ENCODE assay signal across 18 cellular contexts in genomic region chr12:116313194-116313910, GRCh38.
"Had no signal": no experiment of that assay in that cellular context is flagged by ENCODE, and none has a peak within 500 bp of the region (broad histone marks: within the 10 kb centered on the region; RNA-seq: fewer than 3 reads in every experiment).

No MANE protein-coding gene starts in this region.

- H3K27ac ChIP-seq: colonic mucosa, neutrophil, thyroid gland had no signal

- H3K36me3 ChIP-seq: colonic mucosa, neutrophil, thyroid gland had no signal

- H3K4me1 Mint-ChIP-seq: activated CD4-positive, alpha-beta T cell treated with anti-CD3 and anti-CD28 coated beads for 36 hours had no signal

- H3K36me3 Mint-ChIP-seq: activated CD4-positive, alpha-beta memory T cell treated with anti-CD3 and anti-CD28 coated beads for 36 hours had no signal

- H3K27me3 ChIP-seq: colonic mucosa, neutrophil, thyroid gland had no signal

- H3K27me3 Mint-ChIP-seq: activated CD4-positive, alpha-beta T cell treated with anti-CD3 and anti-CD28 coated beads for 36 hours had no signal

- H3K27ac Mint-ChIP-seq: activated CD4-positive, alpha-beta memory T cell treated with anti-CD3 and anti-CD28 coated beads for 36 hours; activated CD4-positive, alpha-beta T cell treated with anti-CD3 and anti-CD28 coated beads for 36 hours; naive thymus-derived CD8-positive, alpha-beta T cell; stimulated activated naive B cell treated with anti-CD40 and anti-IgM and Interleukin-4, amounts not matched to agents 10 μg/mL and 1 μg/mL and 100 μg/mL, for 72 hours had no signal

- ATAC-seq: activated CD4-positive, alpha-beta T cell treated with anti-CD3 and anti-CD28 coated beads for 36 hours; activated T-cell treated with anti-CD3 and anti-CD28 coated beads, Interleukin-2, amount 50 U/mL, for 4 hours; mucosa of descending colon; naive thymus-derived CD8-positive, alpha-beta T cell; stimulated activated naive B cell treated with anti-CD40 and anti-IgM and Interleukin-4, amounts not matched to agents 10 μg/mL and 1 μg/mL and 100 μg/mL, for 72 hours had no signal

- H3K9me3 ChIP-seq: colonic mucosa, neutrophil, thyroid gland had no signal

- DNase-seq: activated CD4-positive, alpha-beta memory T cell treated with anti-CD3 and anti-CD28 coated beads for 36 hours; activated CD4-positive, alpha-beta T cell treated with anti-CD3 and anti-CD28 coated beads for 36 hours; activated effector memory CD4-positive, alpha-beta T cell treated with Interleukin-2 at 50 U/mL for 16 hours; activated naive CD4-positive, alpha-beta T cell treated with anti-CD3 and anti-CD28 coated beads, Interleukin-2, amount 50 U/mL, for 16 hours; activated T-cell treated with anti-CD3 and anti-CD28 coated beads, Interleukin-2, amount 50 U/mL, for 4 hours; colonic mucosa; effector CD8-positive, alpha-beta T cell; islet precursor cell; mammary epithelial cell; mucosa of descending colon; naive thymus-derived CD8-positive, alpha-beta T cell; retina; stimulated activated CD4-positive, alpha-beta T cell treated with anti-CD3 and anti-CD28 coated beads, Interleukin-15, amount 100 ng/mL, for 24 hours; stimulated activated CD4-positive, alpha-beta T cell treated with anti-CD3 and anti-CD28 coated beads, Interleukin-4, amount 100 ng/mL, for 1 hour; stimulated activated naive B cell treated with anti-CD40 and anti-IgM and Interleukin-4, amounts not matched to agents 10 μg/mL and 1 μg/mL and 100 μg/mL, for 72 hours; T-helper 2 cell; thyroid gland had no signal

- H3K4me3 ChIP-seq: colonic mucosa, mucosa of descending colon, thyroid gland had no signal

- H3K4me3 Mint-ChIP-seq: activated CD4-positive, alpha-beta memory T cell treated with anti-CD3 and anti-CD28 coated beads for 36 hours; activated CD4-positive, alpha-beta T cell treated with anti-CD3 and anti-CD28 coated beads for 36 hours; activated T-cell treated with anti-CD3 and anti-CD28 coated beads, Interleukin-2, amount 50 U/mL, for 4 hours; naive thymus-derived CD8-positive, alpha-beta T cell; stimulated activated naive B cell treated with anti-CD40 and anti-IgM and Interleukin-4, amounts not matched to agents 10 μg/mL and 1 μg/mL and 100 μg/mL, for 72 hours had no signal

- H3K4me1 ChIP-seq: colonic mucosa had no signal
